1 cellular context compared by ENCODE assay signal in the genomic region with DNA sequence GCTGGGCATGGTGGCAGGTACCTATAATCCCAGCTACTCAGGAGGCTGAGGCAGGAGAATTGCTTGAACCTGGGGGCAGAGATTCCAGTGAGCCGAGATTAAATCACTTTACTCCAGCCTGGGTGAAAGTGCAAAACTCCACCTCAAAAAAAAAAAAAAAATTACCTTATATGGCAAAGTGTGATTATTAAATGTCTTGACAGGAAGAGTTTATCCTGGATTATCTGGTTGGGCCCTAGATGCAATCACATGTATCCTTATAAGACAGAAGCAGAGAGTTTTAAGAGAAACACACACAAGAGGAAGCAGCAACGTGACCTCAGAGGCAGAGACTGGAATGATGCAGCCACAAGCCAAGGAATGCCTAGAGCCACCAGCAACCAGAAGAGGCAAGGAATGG.
TF ChIP-seq lines count a peak whose summit lies in the region.

No MANE protein-coding gene starts in this region.

TF ChIP-seq in K562, 482 proteins besides CTCF, POLR2A, EP300 and RAD21:
- TF ChIP-seq RBM25 (IDR thresholded peaks at IDR 0.05; ENCODE audit: low read depth, low read length, severe bottlenecking), result peak; percentile 38
- no peak for TF ChIP-seq ZNF324 (CRISPR knock-in tag; IDR thresholded peaks at IDR 0.05)
- TF ChIP-seq SRF (CRISPR knock-in tag; IDR thresholded peaks at IDR 0.05), result peak in 1 of 2 experiments; percentile 57; a peak in 1 of 4 replicates
